In genomic region chr19:58362272-58362994, GRCh38 we compare ENCODE assay signal across 8 cellular contexts. TPM values are rescaled to one million over a fixed set of nuclear protein-coding genes. Genes with fewer than 3 reads are reported as not detected.
DNase-seq lines count a peak whose midpoint lies in the region; ATAC-seq, FAIRE-seq and TF ChIP-seq lines count a peak whose summit lies in the region.

Gene ZNF497 (minus strand): TSS chr19:58362751. CDS start chr19:58357635, 5,116 bp downstream.

- peaks cover 7% of the 10 kb centered on the region for H3K4me1 Mint-ChIP-seq in activated CD4-positive, alpha-beta T cell treated with anti-CD3 and anti-CD28 coated beads for 36 hours

- H3K27ac Mint-ChIP-seq in activated CD4-positive, alpha-beta T cell treated with anti-CD3 and anti-CD28 coated beads for 36 hours: peak within 1 kb of the TSS; percentile 93

- H3K27ac ChIP-seq in colonic mucosa: peak within 1 kb of the TSS; percentile 84

- no peaks in the 10 kb centered on the region for H3K36me3 ChIP-seq in BE2C
- no peaks in the 10 kb centered on the region for H3K36me3 ChIP-seq in colonic mucosa

- H3K27me3 ChIP-seq in BE2C (no peaks in the 10 kb centered on the region), colonic mucosa (no peaks in the 10 kb centered on the region)

- no peak for TF ChIP-seq CTCF in BE2C (IDR thresholded peaks at IDR 0.05; ENCODE audit: low read depth, low read length)
- TF ChIP-seq CTCF in colonic mucosa (IDR thresholded peaks at IDR 0.05): no peak

- H3K4me3 ChIP-seq in BE2C (ENCODE audit: low read depth, low read length) (peak within 1 kb of the TSS; percentile 91), colonic mucosa (peak within 1 kb of the TSS; percentile 54)

- H3K4me3 Mint-ChIP-seq in activated CD4-positive, alpha-beta T cell treated with anti-CD3 and anti-CD28 coated beads for 36 hours: peak within 1 kb of the TSS; percentile 86

- peak; percentile 85 for ATAC-seq in HG03442 (IDR thresholded peaks at IDR 0.05; ENCODE audit: unreplicated experiment)
- ATAC-seq in activated CD4-positive, alpha-beta T cell treated with anti-CD3 and anti-CD28 coated beads for 36 hours: peak; percentile 94
- ATAC-seq in left colon: peak; percentile 95

- H3K27me3 Mint-ChIP-seq in activated CD4-positive, alpha-beta T cell treated with anti-CD3 and anti-CD28 coated beads for 36 hours: no peaks in the 10 kb centered on the region

- CTCF ChIA-PET in activated CD4-positive, alpha-beta T cell treated with anti-CD3 and anti-CD28 coated beads for 36 hours (lab: Charles Lee): interaction anchor here (0.6 to 2.1 kb wide), 6 partner anchors 15 to 181 kb away, joined by 3 to 15 read pairs (median 4); partner anchors contain the start of genes TRIM28 and ZNF584

- H3K4me1 ChIP-seq in BE2C (no peaks in the 10 kb centered on the region), colonic mucosa (peaks cover 3% of the 10 kb centered on the region)

- peaks cover 3% of the 10 kb centered on the region for H3K36me3 Mint-ChIP-seq in activated CD4-positive, alpha-beta T cell treated with anti-CD3 and anti-CD28 coated beads for 36 hours (ENCODE audit: low read depth)

- no peaks in the 10 kb centered on the region for H3K9me3 Mint-ChIP-seq in activated CD4-positive, alpha-beta T cell treated with anti-CD3 and anti-CD28 coated beads for 36 hours (ENCODE audit: low read depth)

- H3K9ac ChIP-seq in colonic mucosa (ENCODE audit: low read depth in 2 of 2, low read length in 2 of 2): peak within 1 kb of the TSS; percentile 92 to 97

- peak; percentile 95 for FAIRE-seq in GM19239 (lab: Jason Lieb, UNC)

- intact Hi-C loops in activated CD4-positive, alpha-beta T cell treated with anti-CD3 and anti-CD28 coated beads for 36 hours (cut with DNase I, micrococcal nuclease): loop anchor here (1.0 to 2.0 kb wide), 16 partner anchors 15 to 157 kb away; partner anchors contain the start of genes ERVK3-1 (in 1 of the 2), ZBTB45 (in 1 of the 2), ZNF132 (in 1 of the 2) and ZNF324B (in 1 of the 2)
- intact Hi-C loops in colonic mucosa (cut with DNase I): loop anchor here (2.0 kb wide), 1 partner anchor 18 kb away; the partner anchor contains the start of gene ZNF837
- intact Hi-C loops in left colon (cut with DNase I, micrococcal nuclease): no loop called here

- POLR2A ChIA-PET in activated CD4-positive, alpha-beta T cell treated with anti-CD3 and anti-CD28 coated beads for 36 hours (lab: Charles Lee): interaction anchor here (0.6 to 1.3 kb wide), 6 partner anchors 8 to 181 kb away, joined by 3 to 6 read pairs (median 3); partner anchors contain the start of gene TRIM28

- H3K9me3 ChIP-seq in BE2C: no peaks in the 10 kb centered on the region
- H3K9me3 ChIP-seq in colonic mucosa: no peaks in the 10 kb centered on the region

- peak; percentile 97 for DNase-seq in BE2C
- DNase-seq in GM19239 (ENCODE audit: insufficient read length, low spot score): peak; percentile 100
- peak; percentile 93 for DNase-seq in NCI-H510A treated with DMSO at 0.1 percent for 48 hours (lab: John Stamatoyannopoulos, UW)
- peak; percentile 99 for DNase-seq in activated CD4-positive, alpha-beta T cell treated with anti-CD3 and anti-CD28 coated beads for 36 hours
- peak; percentile 98 for DNase-seq in colonic mucosa
- DNase-seq in left colon: peak; percentile 97 to 99
- DNase-seq in stimulated activated CD4-positive, alpha-beta T cell treated with anti-CD3 and anti-CD28 coated beads, Interleukin-1b, Interleukin-23, amount 100 ng/mL, for 4 hours (ENCODE audit: low read depth in 2 of 2): peak; percentile 95 to 96

RNA-seq across cellular contexts. Expression of gene ZNF497, which starts in this region (rescaled TPM):
- polyA plus RNA-seq in BE2C (2012; ENCODE audit: insufficient read depth, insufficient read length, low read depth): 3.1 TPM
- total RNA-seq in activated CD4-positive, alpha-beta T cell treated with anti-CD3 and anti-CD28 coated beads for 36 hours: 1 to 10 TPM; 1.1 to 1.5 TPM
- total RNA-seq in colonic mucosa (1 to 10 TPM in 1 of 2 donors, under 1 TPM in 1; 0.98 to 1.9 TPM), left colon (1 to 10 TPM in 1 of 2 donors, under 1 TPM in 1; 0.73 to 1.6 TPM)

Comparison
In these comparisons a context has a peak if more than half of its experiments do, and no peak if none do; other contexts are left out.
1. Peak in every context shown above with its lines: DNase-seq, ATAC-seq, H3K4me3 ChIP-seq and H3K27ac ChIP-seq.
2. intact Hi-C loops: an anchor here in activated CD4-positive, alpha-beta T cell treated with anti-CD3 and anti-CD28 coated beads for 36 hours (1.0 to 2.0 kb wide) and colonic mucosa (2.0 kb wide); none called in left colon.